ENCODE assay signal across 7 cellular contexts in the genomic region with DNA sequence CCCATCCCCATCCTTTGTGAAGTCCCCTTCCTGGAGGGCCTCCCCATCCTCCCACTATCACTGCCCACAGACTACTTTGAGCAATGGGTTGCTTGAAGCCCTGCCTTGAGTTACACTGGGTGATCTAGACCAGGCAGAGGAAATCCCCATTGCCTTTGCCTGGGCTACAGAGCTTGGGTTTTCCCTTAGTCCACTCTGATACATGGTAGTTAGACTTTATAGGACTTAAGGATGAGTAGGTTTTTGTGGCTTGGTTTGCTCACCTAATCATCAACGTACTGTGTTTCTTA. TPM values are rescaled to one million over a fixed set of nuclear protein-coding genes. Genes with fewer than 3 reads are reported as not detected.
DNase-seq lines count a peak whose midpoint lies in the region; ATAC-seq lines count a peak whose summit lies in the region.

No MANE protein-coding gene starts in this region.

- DNase-seq in activated T-helper 2 cell treated with anti-CD3 and anti-CD28 coated beads, Interferon-gamma antibody, Interleukin-2, Interleukin-4, amounts not matched to agents 10 μg/mL and 5 μg/mL and 100 μg/mL, durations not matched to agents 14 hours and 24 hours and 36 hours (ENCODE audit: low spot score) = peak; percentile 32
- peak; percentile 51 to 57 for DNase-seq in stimulated activated CD8-positive, alpha-beta memory T cell treated with anti-CD3 and anti-CD28 coated beads, Interleukin-7, amount 100 ng/mL, for 48 hours (ENCODE audit: extremely low read depth in 1 of 2, low read depth in 1 of 2)
- no peak for DNase-seq in NCI-H2196 treated with DMSO at 0.1 percent for 48 hours (lab: John Stamatoyannopoulos, UW; ENCODE audit: unreplicated experiment)
- DNase-seq in left colon = no peak
- no peak for DNase-seq in SHP77 (lab: John Stamatoyannopoulos, UW)

- intact Hi-C loops in activated T-helper 2 cell treated with anti-CD3 and anti-CD28 coated beads, Interferon-gamma antibody, Interleukin-2, Interleukin-4, amounts not matched to agents 10 μg/mL and 5 μg/mL and 100 μg/mL, durations not matched to agents 14 hours and 24 hours and 36 hours (cut with micrococcal nuclease) = loop anchor here (1.0 to 5.0 kb wide), 7 partner anchors 8 to 405 kb away; no protein-coding TSS in a partner anchor
- intact Hi-C loops in left colon (cut with DNase I, micrococcal nuclease) = no loop called here

- no peaks in the 10 kb centered on the region for H3K9me3 Mint-ChIP-seq in activated T-helper 2 cell treated with anti-CD3 and anti-CD28 coated beads, Interferon-gamma antibody, Interleukin-2, Interleukin-4, amounts not matched to agents 10 μg/mL and 5 μg/mL and 100 μg/mL, durations not matched to agents 14 hours and 24 hours and 36 hours

- H3K36me3 Mint-ChIP-seq in activated T-helper 2 cell treated with anti-CD3 and anti-CD28 coated beads, Interferon-gamma antibody, Interleukin-2, Interleukin-4, amounts not matched to agents 10 μg/mL and 5 μg/mL and 100 μg/mL, durations not matched to agents 14 hours and 24 hours and 36 hours (ENCODE audit: low read depth) = peaks cover 28% of the 10 kb centered on the region

- H3K27me3 Mint-ChIP-seq in activated T-helper 2 cell treated with anti-CD3 and anti-CD28 coated beads, Interferon-gamma antibody, Interleukin-2, Interleukin-4, amounts not matched to agents 10 μg/mL and 5 μg/mL and 100 μg/mL, durations not matched to agents 14 hours and 24 hours and 36 hours (ENCODE audit: low read depth) = no peaks in the 10 kb centered on the region

- H3K27ac Mint-ChIP-seq in activated T-helper 2 cell treated with anti-CD3 and anti-CD28 coated beads, Interferon-gamma antibody, Interleukin-2, Interleukin-4, amounts not matched to agents 10 μg/mL and 5 μg/mL and 100 μg/mL, durations not matched to agents 14 hours and 24 hours and 36 hours = peak overlapping the region; percentile 98

- H3K4me3 Mint-ChIP-seq in activated T-helper 2 cell treated with anti-CD3 and anti-CD28 coated beads, Interferon-gamma antibody, Interleukin-2, Interleukin-4, amounts not matched to agents 10 μg/mL and 5 μg/mL and 100 μg/mL, durations not matched to agents 14 hours and 24 hours and 36 hours (ENCODE audit: low read depth) = peak overlapping the region; percentile 71

- peaks cover 86% of the 10 kb centered on the region for H3K4me1 Mint-ChIP-seq in activated T-helper 2 cell treated with anti-CD3 and anti-CD28 coated beads, Interferon-gamma antibody, Interleukin-2, Interleukin-4, amounts not matched to agents 10 μg/mL and 5 μg/mL and 100 μg/mL, durations not matched to agents 14 hours and 24 hours and 36 hours (ENCODE audit: low read depth)

- ATAC-seq in GM19397 (IDR thresholded peaks at IDR 0.05; ENCODE audit: unreplicated experiment) (peak; percentile 52), HG03159 (IDR thresholded peaks at IDR 0.05; ENCODE audit: unreplicated experiment) (peak; percentile 35), left colon (no peak)

RNA-seq across cellular contexts. Expression of gene TMEM131L, which starts 56.6 kb away (rescaled TPM):
- 28.1 and 29.7 TPM in 2 replicates for total RNA-seq in activated T-helper 2 cell treated with anti-CD3 and anti-CD28 coated beads, Interferon-gamma antibody, Interleukin-2, Interleukin-4, amounts not matched to agents 10 μg/mL and 5 μg/mL and 100 μg/mL, durations not matched to agents 14 hours and 24 hours and 36 hours
- total RNA-seq in left colon = 1 to 10 TPM; 3.6 to 8.0 TPM

Comparison
In these comparisons a context has a peak if more than half of its experiments do, and no peak if none do; other contexts are left out.
1. DNase-seq: peak in activated T-helper 2 cell treated with anti-CD3 and anti-CD28 coated beads, Interferon-gamma antibody, Interleukin-2, Interleukin-4, amounts not matched to agents 10 μg/mL and 5 μg/mL and 100 μg/mL, durations not matched to agents 14 hours and 24 hours and 36 hours (single experiment) and stimulated activated CD8-positive, alpha-beta memory T cell treated with anti-CD3 and anti-CD28 coated beads, Interleukin-7, amount 100 ng/mL, for 48 hours (2 of 2); none in NCI-H2196 treated with DMSO at 0.1 percent for 48 hours (single experiment), left colon (0 of 2) and SHP77 (0 of 2).